ENCODE assay signal across 8 cellular contexts in the genomic region with DNA sequence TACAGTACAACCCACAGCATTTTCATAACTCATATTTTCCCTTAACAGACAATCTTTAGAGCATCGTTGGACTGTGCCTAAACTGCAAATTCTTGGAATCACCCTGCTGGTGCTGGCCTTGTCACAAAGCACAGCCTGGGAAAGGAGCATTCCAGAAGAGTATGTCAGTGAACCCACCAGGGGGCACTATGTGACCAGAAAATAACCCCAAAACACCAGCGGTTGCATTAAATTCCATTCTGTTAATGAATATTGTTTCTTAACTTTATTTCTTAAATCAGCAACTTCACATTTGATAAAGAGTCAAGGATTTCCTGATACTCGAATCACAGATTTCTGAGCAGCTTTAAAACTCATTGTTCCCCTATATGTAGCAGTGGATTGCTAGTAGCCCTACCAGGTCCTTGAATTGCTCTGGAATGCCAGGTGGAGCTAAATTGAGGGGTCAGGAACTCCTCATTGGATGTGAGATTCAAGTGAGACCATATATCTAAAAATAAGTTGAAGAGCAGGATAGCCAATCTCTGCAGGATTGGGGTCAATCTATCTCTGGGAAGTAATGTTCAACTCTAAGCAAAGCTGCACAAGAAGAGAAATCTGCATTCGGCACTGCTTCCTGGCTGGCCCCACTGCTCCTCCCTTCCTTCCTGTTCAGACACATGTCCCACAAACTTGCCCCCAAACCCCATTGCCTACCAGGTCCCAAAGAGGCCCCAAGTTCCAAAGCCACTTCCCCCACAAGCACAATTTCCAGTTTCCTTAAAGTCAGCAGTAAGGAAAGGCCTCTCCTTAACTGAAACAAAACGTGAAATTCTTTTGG. TPM values are rescaled to one million over a fixed set of nuclear protein-coding genes. Genes with fewer than 3 reads are reported as not detected.
DNase-seq lines count a peak whose midpoint lies in the region; ATAC-seq and TF ChIP-seq lines count a peak whose summit lies in the region.

No MANE protein-coding gene starts in this region.

- peak overlapping the region; percentile 26; the same call in 1 of the 2 replicates for H2AFZ ChIP-seq in MM.1S (ENCODE audit: low read length)
- H2AFZ ChIP-seq in SU-DHL-6 (ENCODE audit: low read depth, low read length, severe bottlenecking), result no peak overlapping the region

- TF ChIP-seq CTCF in MM.1S (IDR thresholded peaks at IDR 0.05; ENCODE audit: low read length) (peak; percentile 94), SU-DHL-6 (IDR thresholded peaks at IDR 0.05; ENCODE audit: insufficient read depth, low read length, poor library complexity, severe bottlenecking) (peak; percentile 72), cardiac muscle cell (IDR thresholded peaks at IDR 0.05; ENCODE audit: low read depth, low read length) (peak; percentile 69)

- H4K20me1 ChIP-seq in MM.1S (ENCODE audit: insufficient read depth, low read length) (no peaks in the 10 kb centered on the region), SU-DHL-6 (ENCODE audit: low read depth, low read length) (no peaks in the 10 kb centered on the region)

- no peaks in the 10 kb centered on the region for H3K27me3 ChIP-seq in MM.1S (replicated peaks; ENCODE audit: insufficient read depth, low read length)
- no peaks in the 10 kb centered on the region for H3K27me3 ChIP-seq in SU-DHL-6 (ENCODE audit: low read length)
- no peaks in the 10 kb centered on the region for H3K27me3 ChIP-seq in cardiac muscle cell

- H3K27ac ChIP-seq in MM.1S (ENCODE audit: low read length), result no peak overlapping the region
- H3K27ac ChIP-seq in SU-DHL-6 (ENCODE audit: low read depth, low read length), result no peak overlapping the region
- H3K27ac ChIP-seq in cardiac muscle cell, result no peak overlapping the region

- no peaks in the 10 kb centered on the region for H3K9me2 ChIP-seq in MM.1S (replicated peaks; ENCODE audit: insufficient read depth, low read length)
- H3K9me2 ChIP-seq in SU-DHL-6 (replicated peaks; ENCODE audit: insufficient read depth, low read length), result no peaks in the 10 kb centered on the region

- no peaks in the 10 kb centered on the region for H3K27me3 Mint-ChIP-seq in activated naive CD8-positive, alpha-beta T cell treated with anti-CD3 and anti-CD28 coated beads, Interleukin-2, amount 50 U/mL, for 24 hours

- H3K36me3 ChIP-seq in MM.1S (replicated peaks; ENCODE audit: insufficient read depth, low read length) (no peaks in the 10 kb centered on the region), SU-DHL-6 (ENCODE audit: low read length) (no peaks in the 10 kb centered on the region), cardiac muscle cell (no peaks in the 10 kb centered on the region)

- H3K79me2 ChIP-seq in MM.1S (ENCODE audit: low read length), result no peaks in the 10 kb centered on the region
- no peaks in the 10 kb centered on the region for H3K79me2 ChIP-seq in SU-DHL-6 (ENCODE audit: insufficient read depth, low read length)

- H3K4me1 ChIP-seq in MM.1S (ENCODE audit: low read length), result peaks cover 11% of the 10 kb centered on the region
- peaks cover 5% of the 10 kb centered on the region for H3K4me1 ChIP-seq in cardiac muscle cell (ENCODE audit: low read depth)

- H3K9ac ChIP-seq in MM.1S (ENCODE audit: low read length), result no peak overlapping the region
- no peak overlapping the region for H3K9ac ChIP-seq in SU-DHL-6 (ENCODE audit: low read length)

- peaks cover 42% of the 10 kb centered on the region for H3K4me1 Mint-ChIP-seq in activated naive CD8-positive, alpha-beta T cell treated with anti-CD3 and anti-CD28 coated beads, Interleukin-2, amount 50 U/mL, for 24 hours

- no peak overlapping the region for H3K4me3 ChIP-seq in MM.1S (ENCODE audit: low read length)
- H3K4me3 ChIP-seq in SU-DHL-6 (ENCODE audit: insufficient read depth, low read length, poor library complexity, severe bottlenecking), result no peak overlapping the region
- H3K4me3 ChIP-seq in cardiac muscle cell, result no peak overlapping the region

- no peak overlapping the region for H3K27ac Mint-ChIP-seq in activated naive CD8-positive, alpha-beta T cell treated with anti-CD3 and anti-CD28 coated beads, Interleukin-2, amount 50 U/mL, for 24 hours

- H3F3A ChIP-seq in MM.1S (ENCODE audit: insufficient read depth, low read length), result peaks cover 6% of the 10 kb centered on the region; the same call in 1 of the 2 replicates
- H3F3A ChIP-seq in SU-DHL-6 (ENCODE audit: insufficient read depth), result no peaks in the 10 kb centered on the region

- no peaks in the 10 kb centered on the region for H3K36me3 Mint-ChIP-seq in activated naive CD8-positive, alpha-beta T cell treated with anti-CD3 and anti-CD28 coated beads, Interleukin-2, amount 50 U/mL, for 24 hours (ENCODE audit: low read depth)

- H3K9me3 Mint-ChIP-seq in activated naive CD8-positive, alpha-beta T cell treated with anti-CD3 and anti-CD28 coated beads, Interleukin-2, amount 50 U/mL, for 24 hours, result no peaks in the 10 kb centered on the region

- H3K9me3 ChIP-seq in MM.1S (replicated peaks; ENCODE audit: insufficient read depth, low read length), result no peaks in the 10 kb centered on the region
- H3K9me3 ChIP-seq in SU-DHL-6 (ENCODE audit: insufficient read depth, low read length), result no peaks in the 10 kb centered on the region
- no peaks in the 10 kb centered on the region for H3K9me3 ChIP-seq in cardiac muscle cell (ENCODE audit: low read depth)

- no peak for ATAC-seq in activated naive CD8-positive, alpha-beta T cell treated with anti-CD3 and anti-CD28 coated beads, Interleukin-2, amount 50 U/mL, for 24 hours
- ATAC-seq in HG03439 (IDR thresholded peaks at IDR 0.05; ENCODE audit: unreplicated experiment) (no peak), HG02763 (IDR thresholded peaks at IDR 0.05; ENCODE audit: unreplicated experiment) (no peak)

- H3K4me3 Mint-ChIP-seq in activated naive CD8-positive, alpha-beta T cell treated with anti-CD3 and anti-CD28 coated beads, Interleukin-2, amount 50 U/mL, for 24 hours, result no peak overlapping the region

- H3K4me2 ChIP-seq in MM.1S (ENCODE audit: low read depth, low read length), result no peak overlapping the region
- H3K4me2 ChIP-seq in SU-DHL-6 (ENCODE audit: low read depth, low read length, poor library complexity, severe bottlenecking), result no peak overlapping the region

- DNase-seq in GM03348 (ENCODE audit: low spot score), result peak; percentile 81
- peak; percentile 66 for DNase-seq in MM.1S
- peak; percentile 67 for DNase-seq in activated naive CD8-positive, alpha-beta T cell treated with anti-CD3 and anti-CD28 coated beads, Interleukin-2, amount 50 U/mL, for 24 hours
- peak; percentile 79 to 84 for DNase-seq in cardiac muscle cell (ENCODE audit: low read depth in 1 of 2, low spot score in 1 of 2)
- peak; percentile 70 for DNase-seq in renal cortical epithelial cell (ENCODE audit: low read depth)

RNA-seq across cellular contexts. Expression of a gene that starts 12.7 kb away (rescaled TPM):
- 43.2 and 64.8 TPM in 2 replicates for total RNA-seq in cardiac muscle cell
- polyA plus RNA-seq in cardiac muscle cell, result 60.7 and 69.7 TPM in 2 replicates
- total RNA-seq in renal cortical epithelial cell, result 19.1 and 41.0 TPM in 2 replicates
